Comparison of ENCODE assay signal across 20 cellular contexts in the genomic region with DNA sequence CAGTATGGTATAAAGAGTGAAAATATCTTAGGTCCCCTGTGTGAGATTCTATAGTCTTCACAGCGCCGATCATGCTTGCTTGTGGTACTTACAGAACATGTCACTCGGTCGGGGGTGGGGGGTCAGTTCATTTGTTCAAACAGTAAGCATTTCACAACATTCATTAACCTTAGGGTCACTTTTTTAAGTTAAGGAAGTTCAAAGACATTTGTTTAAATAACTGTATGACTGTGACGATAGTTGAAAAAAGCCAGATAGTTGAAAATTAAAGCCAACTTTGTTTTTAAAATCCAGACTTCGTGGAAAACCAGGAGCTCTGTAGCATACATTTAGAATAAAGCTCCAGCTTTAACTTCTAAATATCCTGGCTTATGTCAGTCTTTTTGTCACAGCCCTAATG.
"Had no signal": no experiment of that assay in that cellular context is flagged by ENCODE, and none has a peak within 500 bp of the region (broad histone marks: within the 10 kb centered on the region; RNA-seq: fewer than 3 reads in every experiment).

No MANE protein-coding gene starts in this region.

- H3K9me3 ChIP-seq: esophagus muscularis mucosa, gastrocnemius medialis, neutrophil, suprapubic skin, thyroid gland, upper lobe of left lung, uterus had no signal

- H3K36me3 ChIP-seq: esophagus muscularis mucosa, gastrocnemius medialis, neutrophil, suprapubic skin, thyroid gland, upper lobe of left lung, uterus had no signal

- H3K4me3 ChIP-seq: esophagus muscularis mucosa, gastrocnemius medialis, lung, suprapubic skin, thyroid gland, upper lobe of left lung, uterus had no signal

- FAIRE-seq: endometrium had no signal

- ATAC-seq: gastrocnemius medialis; left ventricle myocardium superior; naive thymus-derived CD4-positive, alpha-beta T cell; right cardiac atrium; stimulated activated effector memory CD8-positive, alpha-beta T cell treated with anti-CD3 and anti-CD28 coated beads, Interleukin-12 subunit alpha, Interleukin-12 subunit beta, amount 100 ng/mL, for 72 hours; stimulated activated naive CD8-positive, alpha-beta T cell treated with anti-CD3 and anti-CD28 coated beads, Interleukin-15, Interleukin-2, amounts not matched to agents 100 U/mL and 50 U/mL, for 24 hours had no signal

- H3K9me3 Mint-ChIP-seq: naive thymus-derived CD4-positive, alpha-beta T cell; stimulated activated effector memory CD8-positive, alpha-beta T cell treated with anti-CD3 and anti-CD28 coated beads, Interleukin-12 subunit alpha, Interleukin-12 subunit beta, amount 100 ng/mL, for 72 hours had no signal

- DNase-seq: effector memory CD4-positive, alpha-beta T cell; gastrocnemius medialis; glutamatergic neuron; left ventricle myocardium superior; mesendoderm; naive thymus-derived CD4-positive, alpha-beta T cell; right cardiac atrium; stimulated activated CD4-positive, alpha-beta T cell treated with anti-CD3 and anti-CD28 coated beads, Interleukin-4, amount 100 ng/mL, for 1 hour; stimulated activated CD8-positive, alpha-beta memory T cell treated with anti-CD3 and anti-CD28 coated beads, Interleukin-4, amount 100 ng/mL, for 48 hours; stimulated activated naive CD8-positive, alpha-beta T cell treated with anti-CD3 and anti-CD28 coated beads, Interleukin-15, Interleukin-2, amounts not matched to agents 100 U/mL and 50 U/mL, for 24 hours; thyroid gland; upper lobe of left lung; uterus had no signal

- H3K27ac ChIP-seq: epithelial cell of prostate, esophagus muscularis mucosa, gastrocnemius medialis, neutrophil, suprapubic skin, thyroid gland, upper lobe of left lung, uterus had no signal

- H3K27me3 Mint-ChIP-seq: naive thymus-derived CD4-positive, alpha-beta T cell had no signal

- H3K27me3 ChIP-seq: esophagus muscularis mucosa, gastrocnemius medialis, neutrophil, suprapubic skin, thyroid gland, upper lobe of left lung, uterus had no signal

- H3K36me3 Mint-ChIP-seq: stimulated activated effector memory CD8-positive, alpha-beta T cell treated with anti-CD3 and anti-CD28 coated beads, Interleukin-12 subunit alpha, Interleukin-12 subunit beta, amount 100 ng/mL, for 72 hours had no signal

- H3K4me1 ChIP-seq: gastrocnemius medialis, suprapubic skin, thyroid gland, uterus had no signal

- H3K4me3 Mint-ChIP-seq: naive thymus-derived CD4-positive, alpha-beta T cell; stimulated activated effector memory CD8-positive, alpha-beta T cell treated with anti-CD3 and anti-CD28 coated beads, Interleukin-12 subunit alpha, Interleukin-12 subunit beta, amount 100 ng/mL, for 72 hours had no signal

- H3K27ac Mint-ChIP-seq: naive thymus-derived CD4-positive, alpha-beta T cell; stimulated activated effector memory CD8-positive, alpha-beta T cell treated with anti-CD3 and anti-CD28 coated beads, Interleukin-12 subunit alpha, Interleukin-12 subunit beta, amount 100 ng/mL, for 72 hours had no signal
